ENCODE assay signal across 1 cellular context in genomic region chr12:121809712-121810116, GRCh38.
TF ChIP-seq lines count a peak whose summit lies in the region.

No MANE protein-coding gene starts in this region.

TF ChIP-seq in GM23338, 12 proteins besides CTCF, POLR2A, EP300 and RAD21:
- TF ChIP-seq CREB1 (CRISPR knock-in tag; IDR thresholded peaks at IDR 0.05; ENCODE audit: low read depth): no peak
- no peak for TF ChIP-seq NANOG (IDR thresholded peaks at IDR 0.05; ENCODE audit: borderline replicate concordance)
- no peak for TF ChIP-seq POLR2AphosphoS5 (IDR thresholded peaks at IDR 0.05; ENCODE audit: low read depth)
- TF ChIP-seq ZNF462 (CRISPR knock-in tag; IDR thresholded peaks at IDR 0.05): no peak
- TF ChIP-seq ETS1 (IDR thresholded peaks at IDR 0.05): no peak
- no peak for TF ChIP-seq STAT1 (IDR thresholded peaks at IDR 0.05; ENCODE audit: unreplicated experiment)
- no peak for TF ChIP-seq JUNB (IDR thresholded peaks at IDR 0.05; ENCODE audit: unreplicated experiment)
- no peak for TF ChIP-seq ZNF114 (CRISPR knock-in tag; IDR thresholded peaks at IDR 0.05)
- no peak for TF ChIP-seq EZH2phosphoT487 (IDR thresholded peaks at IDR 0.05; ENCODE audit: unreplicated experiment)
- no peak for TF ChIP-seq ZNF331 (CRISPR knock-in tag; IDR thresholded peaks at IDR 0.05; ENCODE audit: low read depth)
- no peak for TF ChIP-seq EZH2 (IDR thresholded peaks at IDR 0.05; ENCODE audit: low read depth, unreplicated experiment)
- TF ChIP-seq REST (IDR thresholded peaks at IDR 0.05; ENCODE audit: unreplicated experiment): no peak
